ENCODE assay signal across 34 cellular contexts in the genomic region with DNA sequence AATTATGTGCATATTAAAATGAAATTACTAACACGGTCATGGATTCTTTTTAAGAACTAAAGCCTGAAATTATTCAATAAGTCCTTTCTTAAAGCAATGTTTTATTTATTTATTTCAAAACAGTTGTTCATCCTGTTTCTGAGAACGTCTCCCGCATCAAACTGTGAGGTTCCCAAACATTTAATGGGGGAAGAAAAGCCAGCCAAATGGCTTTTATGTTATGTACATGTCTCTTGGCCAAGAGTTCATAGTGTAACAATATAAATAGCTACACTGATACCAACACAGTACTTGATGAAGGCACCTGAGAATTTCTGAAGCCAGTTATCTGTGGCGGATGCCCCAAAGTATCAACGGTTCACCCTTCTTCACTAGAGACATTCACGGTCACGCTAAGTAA. TPM values are rescaled to one million over a fixed set of nuclear protein-coding genes. Genes with fewer than 3 reads are reported as not detected.
"Had no signal": no experiment of that assay in that cellular context is flagged by ENCODE, and none has a peak within 500 bp of the region (broad histone marks: within the 10 kb centered on the region; RNA-seq: fewer than 3 reads in every experiment).

No MANE protein-coding gene starts in this region.

- H3K9me3 ChIP-seq: adrenal gland, body of pancreas, esophagus muscularis mucosa, gastrocnemius medialis had no signal

- DNase-seq: activated CD4-positive, alpha-beta memory T cell treated with anti-CD3 and anti-CD28 coated beads for 36 hours; activated CD4-positive, alpha-beta T cell treated with anti-CD3 and anti-CD28 coated beads for 36 hours; activated CD4-positive, alpha-beta T cell treated with anti-CD3 and anti-CD28 coated beads, Interleukin-2, amount 10 ng/mL, durations not matched to agents 24 days and 14 days; activated CD4-positive, CD25-positive, alpha-beta regulatory T cell; activated CD4-positive, CD25-positive, alpha-beta regulatory T cell treated with anti-CD3 and anti-CD28 coated beads, Interleukin-2, amount 50 U/mL, for 72 hours; activated CD8-positive, alpha-beta memory T cell treated with anti-CD3 and anti-CD28 coated beads, Interleukin-2, amount 10 ng/mL, durations not matched to agents 7 days and 5 days; activated CD8-positive, alpha-beta memory T cell treated with anti-CD3 and anti-CD28 coated beads, Interleukin-2, amount 50 U/mL, for 4 hours; activated CD8-positive, alpha-beta T cell treated with anti-CD3 and anti-CD28 coated beads, Interleukin-2, amount 10 ng/mL, durations not matched to agents 7 days and 5 days; activated effector memory CD4-positive, alpha-beta T cell treated with anti-CD3 and anti-CD28 coated beads, Interleukin-2, amount 50 U/mL, for 16 hours; activated naive CD4-positive, alpha-beta T cell treated with anti-CD3 and anti-CD28 coated beads for 36 hours; activated naive CD8-positive, alpha-beta T cell treated with anti-CD3 and anti-CD28 coated beads for 36 hours; activated naive CD8-positive, alpha-beta T cell treated with anti-CD3 and anti-CD28 coated beads, Interleukin-2, amount 50 U/mL, for 24 hours; activated T-cell treated with anti-CD3 and anti-CD28 coated beads, Interleukin-2, amount 50 U/mL, for 1 hour; activated T-cell treated with anti-CD3 and anti-CD28 coated beads, Interleukin-2, amount 50 U/mL, for 48 hours; adrenal gland; amygdala; aorta; body of pancreas; caudate nucleus; cortex of kidney; dermis blood vessel endothelial cell; effector CD4-positive, alpha-beta T cell; effector memory CD8-positive, alpha-beta T cell; erythroblast; foreskin keratinocyte; gastrocnemius medialis; glutamatergic neuron; T-helper 1 cell; T-helper 17 cell; T1000 had no signal

- H3K27me3 ChIP-seq: adrenal gland, body of pancreas, esophagus muscularis mucosa, foreskin keratinocyte, gastrocnemius medialis had no signal

- ATAC-seq: activated CD4-positive, alpha-beta T cell treated with anti-CD3 and anti-CD28 coated beads for 36 hours; activated CD8-positive, alpha-beta memory T cell treated with anti-CD3 and anti-CD28 coated beads, Interleukin-2, amount 10 ng/mL, durations not matched to agents 7 days and 5 days; activated CD8-positive, alpha-beta T cell treated with anti-CD3 and anti-CD28 coated beads, Interleukin-2, amount 10 ng/mL, durations not matched to agents 7 days and 5 days; activated naive CD8-positive, alpha-beta T cell treated with anti-CD3 and anti-CD28 coated beads, Interleukin-2, amount 50 U/mL, for 24 hours; body of pancreas; effector memory CD8-positive, alpha-beta T cell; foreskin keratinocyte; gastrocnemius medialis; T-helper 17 cell had no signal

- H3K4me1 ChIP-seq: adrenal gland, body of pancreas, esophagus muscularis mucosa, foreskin keratinocyte, gastrocnemius medialis had no signal

- H3K4me3 ChIP-seq: adrenal gland, body of pancreas, esophagus muscularis mucosa, gastrocnemius medialis had no signal

- H3K27ac ChIP-seq: adrenal gland, body of pancreas, esophagus muscularis mucosa, foreskin keratinocyte, gastrocnemius medialis had no signal

RNA-seq across cellular contexts. Expression of gene CFAP77, which starts 19.0 kb away (rescaled TPM):
- total RNA-seq: activated CD4-positive, alpha-beta memory T cell treated with anti-CD3 and anti-CD28 coated beads for 36 hours; activated CD4-positive, alpha-beta T cell treated with anti-CD3 and anti-CD28 coated beads for 36 hours; activated CD4-positive, alpha-beta T cell treated with anti-CD3 and anti-CD28 coated beads, Interleukin-2, amount 10 ng/mL, durations not matched to agents 24 days and 14 days; activated CD8-positive, alpha-beta memory T cell treated with anti-CD3 and anti-CD28 coated beads for 36 hours; activated CD8-positive, alpha-beta memory T cell treated with anti-CD3 and anti-CD28 coated beads, Interleukin-2, amount 10 ng/mL, durations not matched to agents 7 days and 5 days; activated CD8-positive, alpha-beta T cell treated with anti-CD3 and anti-CD28 coated beads, Interleukin-2, amount 10 ng/mL, durations not matched to agents 7 days and 5 days; activated naive CD4-positive, alpha-beta T cell treated with anti-CD3 and anti-CD28 coated beads for 36 hours; activated naive CD8-positive, alpha-beta T cell treated with anti-CD3 and anti-CD28 coated beads for 36 hours; activated T-helper 1 cell treated with anti-CD3 and anti-CD28 coated beads, Interleukin-12 subunit alpha, Interleukin-12 subunit beta, Interleukin-2, Interleukin-4 antibody, amounts not matched to agents 30 ng/mL and 10 ng/mL and 1 ng/mL, durations not matched to agents 14 hours and 24 hours and 36 hours; activated T-helper 2 cell treated with anti-CD3 and anti-CD28 coated beads, Interferon-gamma antibody, Interleukin-2, Interleukin-4, amounts not matched to agents 10 μg/mL and 5 μg/mL and 100 μg/mL, durations not matched to agents 14 hours and 24 hours and 36 hours; adrenal gland; aorta; body of pancreas; esophagus muscularis mucosa; foreskin keratinocyte; gastrocnemius medialis; T-helper 17 cell had no signal
